21 cellular contexts compared by ENCODE assay signal in genomic region chr14:61530296-61530695, GRCh38.
A peak's percentile ranks its signal among the peaks of the same experiment; 100 is the strongest.
DNase-seq lines count a peak whose midpoint lies in the region; ATAC-seq and FAIRE-seq lines count a peak whose summit lies in the region.
"Had no signal": no experiment of that assay in that cellular context is flagged by ENCODE, and none has a peak within 500 bp of the region (broad histone marks: within the 10 kb centered on the region; RNA-seq: fewer than 3 reads in every experiment).

No MANE protein-coding gene starts in this region.

- H2BK120ac ChIP-seq in trophoblast cell (ENCODE audit: insufficient read depth, low read length, poor library complexity) = no peak overlapping the region

- no peak for ATAC-seq in activated naive CD8-positive, alpha-beta T cell treated with anti-CD3 and anti-CD28 coated beads, Interleukin-2, amount 50 U/mL, for 24 hours
- ATAC-seq in GM21717 (IDR thresholded peaks at IDR 0.05; ENCODE audit: unreplicated experiment) = no peak
- ATAC-seq in GM18867 (IDR thresholded peaks at IDR 0.05; ENCODE audit: unreplicated experiment) = no peak
- ATAC-seq: left ventricle myocardium superior had no signal

- H2BK12ac ChIP-seq in trophoblast cell (ENCODE audit: low read length) = no peak overlapping the region

- no peak overlapping the region for H2BK5ac ChIP-seq in trophoblast cell (ENCODE audit: low read depth, low read length, poor library complexity)

- no peaks in the 10 kb centered on the region for H3K27me3 ChIP-seq in trophoblast cell (ENCODE audit: insufficient read depth, low read length)

- peak overlapping the region; percentile 37 for H3K18ac ChIP-seq in trophoblast cell (ENCODE audit: low read length)

- no peak overlapping the region for H2AFZ ChIP-seq in trophoblast cell (ENCODE audit: insufficient read depth, low read length, poor library complexity)

- H4K91ac ChIP-seq in trophoblast cell (ENCODE audit: low read depth, low read length) = no peak overlapping the region

- H3K79me1 ChIP-seq in trophoblast cell (ENCODE audit: low read length) = peaks cover 37% of the 10 kb centered on the region

- no peak overlapping the region for H3K14ac ChIP-seq in trophoblast cell (ENCODE audit: low read length)

- H4K12ac ChIP-seq in trophoblast cell (ENCODE audit: low read depth, low read length) = no peak overlapping the region

- no peak overlapping the region for H3K27ac ChIP-seq in trophoblast cell (ENCODE audit: low read depth, low read length)

- H3K36me3 Mint-ChIP-seq in activated CD4-positive, alpha-beta T cell treated with anti-CD3 and anti-CD28 coated beads, Interleukin-2, amount 10 ng/mL, durations not matched to agents 24 days and 14 days (ENCODE audit: low read depth) = peaks cover 68% of the 10 kb centered on the region
- peaks cover 79% of the 10 kb centered on the region for H3K36me3 Mint-ChIP-seq in activated naive CD8-positive, alpha-beta T cell treated with anti-CD3 and anti-CD28 coated beads, Interleukin-2, amount 50 U/mL, for 24 hours (ENCODE audit: low read depth)
- peaks cover 79% of the 10 kb centered on the region for H3K36me3 Mint-ChIP-seq in activated T-helper 2 cell treated with anti-CD3 and anti-CD28 coated beads, Interferon-gamma antibody, Interleukin-2, Interleukin-4, amounts not matched to agents 10 μg/mL and 5 μg/mL and 100 μg/mL, durations not matched to agents 14 hours and 24 hours and 36 hours (ENCODE audit: low read depth)

- H3K9ac ChIP-seq in trophoblast cell (ENCODE audit: low read length) = no peak overlapping the region

- intact Hi-C loops in activated CD4-positive, alpha-beta T cell treated with anti-CD3 and anti-CD28 coated beads, Interleukin-2, amount 10 ng/mL, durations not matched to agents 24 days and 14 days (cut with micrococcal nuclease) = no loop called here
- intact Hi-C loops in activated T-helper 2 cell treated with anti-CD3 and anti-CD28 coated beads, Interferon-gamma antibody, Interleukin-2, Interleukin-4, amounts not matched to agents 10 μg/mL and 5 μg/mL and 100 μg/mL, durations not matched to agents 14 hours and 24 hours and 36 hours (cut with micrococcal nuclease) = no loop called here

- peak overlapping the region; percentile 36 for H3K4ac ChIP-seq in trophoblast cell (ENCODE audit: low read depth, low read length)

- WGBS in trophoblast cell (ENCODE audit: extremely low coverage, insufficient coverage, insufficient read length) = no CpG with 5 or more reads among the region's 6 CpGs

- FAIRE-seq in HTR-8/SVneo (lab: Jason Lieb, UNC) = peak; percentile 92
- FAIRE-seq: TTC549 had no signal

- DNase-seq in activated CD4-positive, alpha-beta T cell treated with anti-CD3 and anti-CD28 coated beads, Interleukin-2, amount 10 ng/mL, durations not matched to agents 24 days and 14 days = no peak
- no peak for DNase-seq in activated CD4-positive, alpha-beta T cell treated with anti-CD3 and anti-CD28 coated beads, Interleukin-2, amount 50 U/mL, for 4 hours
- DNase-seq in HTR-8/SVneo (ENCODE audit: insufficient read length, low spot score) (no peak), trophoblast cell (no peak)
- no peak for DNase-seq in activated naive CD8-positive, alpha-beta T cell treated with anti-CD3 and anti-CD28 coated beads, Interleukin-2, amount 50 U/mL, for 24 hours
- DNase-seq in activated T-helper 2 cell treated with anti-CD3 and anti-CD28 coated beads, Interferon-gamma antibody, Interleukin-2, Interleukin-4, amounts not matched to agents 10 μg/mL and 5 μg/mL and 100 μg/mL, durations not matched to agents 14 hours and 24 hours and 36 hours (ENCODE audit: low spot score) = no peak
- DNase-seq: 8988T; activated naive CD4-positive, alpha-beta T cell treated with anti-CD3 and anti-CD28 coated beads, Interleukin-2, amount 50 U/mL, for 16 hours; Calu3; erythroblast; foreskin fibroblast; GOT3; left ventricle myocardium superior; NCI-H2081; NCI-H345; SIG-M5 had no signal

- peaks cover 7% of the 10 kb centered on the region for H3K79me2 ChIP-seq in trophoblast cell (ENCODE audit: control insufficient read depth, insufficient read depth, low read length, poor library complexity)

- H3K27me3 Mint-ChIP-seq in activated CD4-positive, alpha-beta T cell treated with anti-CD3 and anti-CD28 coated beads, Interleukin-2, amount 10 ng/mL, durations not matched to agents 24 days and 14 days = no peaks in the 10 kb centered on the region
- no peaks in the 10 kb centered on the region for H3K27me3 Mint-ChIP-seq in activated naive CD8-positive, alpha-beta T cell treated with anti-CD3 and anti-CD28 coated beads, Interleukin-2, amount 50 U/mL, for 24 hours
- H3K27me3 Mint-ChIP-seq in activated T-helper 2 cell treated with anti-CD3 and anti-CD28 coated beads, Interferon-gamma antibody, Interleukin-2, Interleukin-4, amounts not matched to agents 10 μg/mL and 5 μg/mL and 100 μg/mL, durations not matched to agents 14 hours and 24 hours and 36 hours (ENCODE audit: low read depth) = no peaks in the 10 kb centered on the region
- H3K27me3 Mint-ChIP-seq: B cell had no signal

- no peak overlapping the region for H2AK5ac ChIP-seq in trophoblast cell (ENCODE audit: low read length)

- peaks cover 77% of the 10 kb centered on the region for H3K4me1 Mint-ChIP-seq in activated CD4-positive, alpha-beta T cell treated with anti-CD3 and anti-CD28 coated beads, Interleukin-2, amount 10 ng/mL, durations not matched to agents 24 days and 14 days
- peaks cover 96% of the 10 kb centered on the region for H3K4me1 Mint-ChIP-seq in activated naive CD8-positive, alpha-beta T cell treated with anti-CD3 and anti-CD28 coated beads, Interleukin-2, amount 50 U/mL, for 24 hours
- peaks cover 75% of the 10 kb centered on the region for H3K4me1 Mint-ChIP-seq in activated T-helper 2 cell treated with anti-CD3 and anti-CD28 coated beads, Interferon-gamma antibody, Interleukin-2, Interleukin-4, amounts not matched to agents 10 μg/mL and 5 μg/mL and 100 μg/mL, durations not matched to agents 14 hours and 24 hours and 36 hours (ENCODE audit: low read depth)

- no peak overlapping the region for H3K4me3 ChIP-seq in trophoblast cell (ENCODE audit: low read depth, low read length)
- H3K4me3 ChIP-seq: prostate gland had no signal

- peaks cover 6% of the 10 kb centered on the region for H3K9me3 Mint-ChIP-seq in activated CD4-positive, alpha-beta T cell treated with anti-CD3 and anti-CD28 coated beads, Interleukin-2, amount 10 ng/mL, durations not matched to agents 24 days and 14 days
- H3K9me3 Mint-ChIP-seq in activated naive CD8-positive, alpha-beta T cell treated with anti-CD3 and anti-CD28 coated beads, Interleukin-2, amount 50 U/mL, for 24 hours = peaks cover 4% of the 10 kb centered on the region
- peaks cover 6% of the 10 kb centered on the region for H3K9me3 Mint-ChIP-seq in activated T-helper 2 cell treated with anti-CD3 and anti-CD28 coated beads, Interferon-gamma antibody, Interleukin-2, Interleukin-4, amounts not matched to agents 10 μg/mL and 5 μg/mL and 100 μg/mL, durations not matched to agents 14 hours and 24 hours and 36 hours

- H3K4me1 ChIP-seq in trophoblast cell (ENCODE audit: control insufficient read depth in 1 of 2, insufficient read depth in 2 of 2, low read length in 2 of 2) = peaks cover 36 to 42% of the 10 kb centered on the region in 2 experiments

- H3K9me3 ChIP-seq in trophoblast cell (ENCODE audit: insufficient read depth, low read depth, low read length) = no peaks in the 10 kb centered on the region
- H3K9me3 ChIP-seq: prostate gland had no signal

- peaks cover 7 to 15% of the 10 kb centered on the region in 2 experiments for H3K36me3 ChIP-seq in trophoblast cell (ENCODE audit: control insufficient read depth in 1 of 2, insufficient read depth in 2 of 2, low read length in 2 of 2)
- H3K36me3 ChIP-seq: prostate gland had no signal

- peak overlapping the region; percentile 31 for H3K27ac Mint-ChIP-seq in activated CD4-positive, alpha-beta T cell treated with anti-CD3 and anti-CD28 coated beads, Interleukin-2, amount 10 ng/mL, durations not matched to agents 24 days and 14 days
- H3K27ac Mint-ChIP-seq in activated naive CD8-positive, alpha-beta T cell treated with anti-CD3 and anti-CD28 coated beads, Interleukin-2, amount 50 U/mL, for 24 hours = peak overlapping the region; percentile 93
- H3K27ac Mint-ChIP-seq in activated T-helper 2 cell treated with anti-CD3 and anti-CD28 coated beads, Interferon-gamma antibody, Interleukin-2, Interleukin-4, amounts not matched to agents 10 μg/mL and 5 μg/mL and 100 μg/mL, durations not matched to agents 14 hours and 24 hours and 36 hours = no peak overlapping the region
- H3K27ac Mint-ChIP-seq: B cell had no signal

- no peak overlapping the region for H3K4me2 ChIP-seq in trophoblast cell (ENCODE audit: low read length)

- no peak overlapping the region for H3K4me3 Mint-ChIP-seq in activated CD4-positive, alpha-beta T cell treated with anti-CD3 and anti-CD28 coated beads, Interleukin-2, amount 10 ng/mL, durations not matched to agents 24 days and 14 days
- no peak overlapping the region for H3K4me3 Mint-ChIP-seq in activated naive CD8-positive, alpha-beta T cell treated with anti-CD3 and anti-CD28 coated beads, Interleukin-2, amount 50 U/mL, for 24 hours
- H3K4me3 Mint-ChIP-seq in activated T-helper 2 cell treated with anti-CD3 and anti-CD28 coated beads, Interferon-gamma antibody, Interleukin-2, Interleukin-4, amounts not matched to agents 10 μg/mL and 5 μg/mL and 100 μg/mL, durations not matched to agents 14 hours and 24 hours and 36 hours (ENCODE audit: low read depth) = no peak overlapping the region
- H3K4me3 Mint-ChIP-seq: B cell had no signal

- no peak overlapping the region for H4K8ac ChIP-seq in trophoblast cell (ENCODE audit: low read depth, low read length)

- H3K23ac ChIP-seq in trophoblast cell (ENCODE audit: low read length) = no peak overlapping the region
